In genomic region chr7:157873181-157873580, GRCh38 we compare ENCODE assay signal across 18 cellular contexts.
A peak's percentile ranks its signal among the peaks of the same experiment; 100 is the strongest.
DNase-seq lines count a peak whose midpoint lies in the region; ATAC-seq lines count a peak whose summit lies in the region.
"Had no signal": no experiment of that assay in that cellular context is flagged by ENCODE, and none has a peak within 500 bp of the region (broad histone marks: within the 10 kb centered on the region; RNA-seq: fewer than 3 reads in every experiment).

No MANE protein-coding gene starts in this region.

- no peak for ATAC-seq in Right ventricle myocardium superior (ENCODE audit: poor library complexity)
- ATAC-seq in left cardiac atrium = no peak
- no peak for ATAC-seq in naive thymus-derived CD4-positive, alpha-beta T cell
- ATAC-seq: A549, HepG2 had no signal

- peak overlapping the region; percentile 81 for H3K18ac ChIP-seq in neuronal stem cell (ENCODE audit: low read length)

- H4K91ac ChIP-seq in neuronal stem cell (ENCODE audit: low read depth, low read length, poor library complexity) = peak overlapping the region; percentile 61

- H3K9me3 Mint-ChIP-seq in naive thymus-derived CD4-positive, alpha-beta T cell = peaks cover 0 to 8% (median 0%) of the 10 kb centered on the region in 11 donors

- H3K9ac ChIP-seq in neuronal stem cell (ENCODE audit: low read depth, low read length, poor library complexity) = peak overlapping the region; percentile 66

- H3K36me3 Mint-ChIP-seq in naive thymus-derived CD4-positive, alpha-beta T cell = peaks cover 0 to 7% (median 0%) of the 10 kb centered on the region in 5 donors
- H3K36me3 Mint-ChIP-seq: CD4-positive, alpha-beta memory T cell had no signal

- no CpG with 5 or more reads among the region's 30 CpGs for WGBS in neuronal stem cell (ENCODE audit: extremely low coverage in 2 of 2, insufficient read length in 2 of 2, insufficient replicate concordance in 1 of 2), 2 donors

- H3K4me3 ChIP-seq in naive thymus-derived CD4-positive, alpha-beta T cell (ENCODE audit: low read length) = no peak overlapping the region
- no peak overlapping the region for H3K4me3 ChIP-seq in neuronal stem cell (ENCODE audit: low read length in 2 of 2)
- H3K4me3 ChIP-seq: A549 had no signal

- no peaks in the 10 kb centered on the region for H3K27me3 ChIP-seq in naive thymus-derived CD4-positive, alpha-beta T cell (ENCODE audit: control insufficient read depth in 2 of 2, insufficient read depth in 2 of 2, low read length in 2 of 2)
- no peaks in the 10 kb centered on the region for H3K27me3 ChIP-seq in neuronal stem cell (ENCODE audit: control insufficient read depth in 3 of 3, insufficient read depth in 3 of 3, low read depth in 1 of 3, low read length in 3 of 3)

- peak overlapping the region; percentile 81 for H2BK15ac ChIP-seq in neuronal stem cell (ENCODE audit: low read length)

- peaks cover 3% of the 10 kb centered on the region for H3K79me1 ChIP-seq in neuronal stem cell (ENCODE audit: low read depth, low read length)

- intact Hi-C loops in Right ventricle myocardium superior (cut with DNase I) = no loop called here
- intact Hi-C loops in left cardiac atrium (cut with DNase I) = loop anchor here in 1 of 2 donors (10.0 kb wide), 1 partner anchor 438 kb away; no protein-coding TSS in a partner anchor
- intact Hi-C loops in naive thymus-derived CD4-positive, alpha-beta T cell (cut with micrococcal nuclease) = loop anchor here in 1 of 2 donors (10.0 kb wide), 1 partner anchor 1102 kb away; no protein-coding TSS in a partner anchor

- peak overlapping the region in 5 of 9 donors; percentile 18 to 77 (median 54) for H3K27ac Mint-ChIP-seq in naive thymus-derived CD4-positive, alpha-beta T cell

- peak; percentile 31 for DNase-seq in Right ventricle myocardium superior
- no peak for DNase-seq in left cardiac atrium
- no peak for DNase-seq in naive thymus-derived CD4-positive, alpha-beta T cell
- DNase-seq in neuronal stem cell (ENCODE audit: low spot score) = no peak
- no peak for DNase-seq in NCI-H446 treated with DMSO at 0.1 percent for 48 hours (lab: John Stamatoyannopoulos, UW)
- no peak for DNase-seq in NCI-H345 treated with DMSO at 0.1 percent for 48 hours (lab: John Stamatoyannopoulos, UW; ENCODE audit: unreplicated experiment)
- DNase-seq in NOMO-1 treated with DMSO at 0.1 percent for 48 hours (lab: John Stamatoyannopoulos, UW; ENCODE audit: unreplicated experiment) = no peak
- no peak for DNase-seq in NCI-H2196 treated with DMSO at 0.1 percent for 48 hours (lab: John Stamatoyannopoulos, UW; ENCODE audit: unreplicated experiment)
- DNase-seq: AML-193; Calu3; CD4-positive, alpha-beta memory T cell; DMS79 treated with DMSO at 0.1 percent for 48 hours; GF-D8; H9 had no signal

- peak overlapping the region in 2 of 10 donors; percentile 16 to 63 for H3K4me3 Mint-ChIP-seq in naive thymus-derived CD4-positive, alpha-beta T cell
- H3K4me3 Mint-ChIP-seq: CD4-positive, alpha-beta memory T cell; H9 had no signal

- H3K36me3 ChIP-seq in naive thymus-derived CD4-positive, alpha-beta T cell (ENCODE audit: control insufficient read depth in 2 of 3, insufficient read depth in 3 of 3, low read length in 3 of 3) = no peaks in the 10 kb centered on the region
- H3K36me3 ChIP-seq in neuronal stem cell (replicated peaks in 1 of 2; ENCODE audit: control insufficient read depth in 2 of 2, insufficient read depth in 2 of 2, low read length in 2 of 2) = no peaks in the 10 kb centered on the region

- H3K4me2 ChIP-seq in neuronal stem cell (ENCODE audit: insufficient read depth, low read length, poor library complexity, severe bottlenecking) = no peak overlapping the region
- H3K4me2 ChIP-seq: A549 had no signal

- peak overlapping the region; percentile 23 for H2AFZ ChIP-seq in neuronal stem cell (ENCODE audit: low read length)

- peaks cover 0 to 34% of the 10 kb centered on the region in 2 donors for H3K4me1 ChIP-seq in naive thymus-derived CD4-positive, alpha-beta T cell (ENCODE audit: control insufficient read depth in 2 of 2, insufficient read depth in 2 of 2, low read length in 2 of 2)
- H3K4me1 ChIP-seq in neuronal stem cell (ENCODE audit: control insufficient read depth in 2 of 2, insufficient read depth in 1 of 2, low read depth in 1 of 2, low read length in 2 of 2) = peaks cover 11 to 12% of the 10 kb centered on the region in 2 donors
- H3K4me1 ChIP-seq: A549 had no signal

- POLR2A ChIA-PET in naive thymus-derived CD4-positive, alpha-beta T cell (lab: Charles Lee) = interaction anchor here (1.3 to 3.9 kb wide), 2 partner anchors 21 to 46 kb away, joined by 6 to 25 read pairs; no protein-coding TSS in a partner anchor

- CTCF ChIA-PET in naive thymus-derived CD4-positive, alpha-beta T cell (lab: Charles Lee) = interaction anchor here (1.5 kb wide), 1 partner anchor 441 kb away, joined by 7 read pairs; no protein-coding TSS in a partner anchor

- H3K27ac ChIP-seq in naive thymus-derived CD4-positive, alpha-beta T cell (ENCODE audit: low read depth, low read length) = no peak overlapping the region
- no peak overlapping the region for H3K27ac ChIP-seq in neuronal stem cell (replicated peaks; ENCODE audit: low read length)
- H3K27ac ChIP-seq: 22Rv1, A549, C4-2B had no signal

- peak overlapping the region; percentile 29 for H2BK5ac ChIP-seq in neuronal stem cell (ENCODE audit: low read length)

- peak overlapping the region; percentile 73 for H3K14ac ChIP-seq in neuronal stem cell (ENCODE audit: low read length)

- H3K4me1 Mint-ChIP-seq in naive thymus-derived CD4-positive, alpha-beta T cell = peaks cover 14 to 53% (median 44%) of the 10 kb centered on the region in 7 donors

- H4K8ac ChIP-seq in neuronal stem cell (ENCODE audit: low read depth, low read length) = no peak overlapping the region

- no peaks in the 10 kb centered on the region for H3K9me3 ChIP-seq in naive thymus-derived CD4-positive, alpha-beta T cell (ENCODE audit: control insufficient read depth in 2 of 3, low read length in 3 of 3)
- peaks cover 3 to 4% of the 10 kb centered on the region in 2 donors for H3K9me3 ChIP-seq in neuronal stem cell (replicated peaks in 1 of 2; ENCODE audit: control insufficient read depth in 2 of 2, insufficient read depth in 1 of 2, low read depth in 1 of 2, low read length in 2 of 2)
- H3K9me3 ChIP-seq: A549 had no signal

- peak overlapping the region; percentile 78 for H2BK120ac ChIP-seq in neuronal stem cell (ENCODE audit: low read depth, low read length)

- H2BK12ac ChIP-seq in neuronal stem cell (ENCODE audit: low read length) = peak overlapping the region; percentile 63

- no peak overlapping the region for H3K4ac ChIP-seq in neuronal stem cell (ENCODE audit: low read length)

- no peak overlapping the region for H3K23ac ChIP-seq in neuronal stem cell (ENCODE audit: low read depth, low read length, poor library complexity)

- H3K27me3 Mint-ChIP-seq in naive thymus-derived CD4-positive, alpha-beta T cell = peaks cover 0 to 3% (median 0%) of the 10 kb centered on the region in 5 donors
- H3K27me3 Mint-ChIP-seq: CD4-positive, alpha-beta memory T cell had no signal

- H2AK5ac ChIP-seq in neuronal stem cell (ENCODE audit: low read depth, low read length) = peak overlapping the region; percentile 94
